In genomic region chr7:77388055-77388454, GRCh38 we compare ENCODE assay signal across 12 cellular contexts.
"Had no signal": no experiment of that assay in that cellular context is flagged by ENCODE, and none has a peak within 500 bp of the region (broad histone marks: within the 10 kb centered on the region; RNA-seq: fewer than 3 reads in every experiment).

No MANE protein-coding gene starts in this region.

- H3K36me3 ChIP-seq: brain microvascular endothelial cell had no signal

- H3K27me3 ChIP-seq: brain microvascular endothelial cell had no signal

- DNase-seq: activated CD4-positive, alpha-beta memory T cell treated with anti-CD3 and anti-CD28 coated beads, Interleukin-2, amount 10 ng/mL, durations not matched to agents 7 days and 5 days; activated gamma-delta T cell; activated T-cell treated with anti-CD3 and anti-CD28 coated beads, Interleukin-2, amount 50 U/mL, for 48 hours; brain microvascular endothelial cell; cerebellar nuclear complex; dermis blood vessel endothelial cell; erythroblast; hypothalamus; nephron progenitor cell had no signal

- H3K27ac Mint-ChIP-seq: activated CD4-positive, alpha-beta memory T cell treated with anti-CD3 and anti-CD28 coated beads, Interleukin-2, amount 10 ng/mL, durations not matched to agents 7 days and 5 days; activated naive CD8-positive, alpha-beta T cell; nephron progenitor cell had no signal

- H3K27me3 Mint-ChIP-seq: activated CD4-positive, alpha-beta memory T cell treated with anti-CD3 and anti-CD28 coated beads, Interleukin-2, amount 10 ng/mL, durations not matched to agents 7 days and 5 days; activated naive CD8-positive, alpha-beta T cell had no signal

- H3K9me3 Mint-ChIP-seq: activated CD4-positive, alpha-beta memory T cell treated with anti-CD3 and anti-CD28 coated beads, Interleukin-2, amount 10 ng/mL, durations not matched to agents 7 days and 5 days had no signal

- H2AFZ ChIP-seq: parathyroid adenoma had no signal

- H3K4me3 Mint-ChIP-seq: activated CD4-positive, alpha-beta memory T cell treated with anti-CD3 and anti-CD28 coated beads, Interleukin-2, amount 10 ng/mL, durations not matched to agents 7 days and 5 days; activated naive CD8-positive, alpha-beta T cell; nephron progenitor cell had no signal

- H3K4me3 ChIP-seq: skin epidermis had no signal

- H3K4me1 ChIP-seq: parathyroid adenoma had no signal

- H3K79me2 ChIP-seq: parathyroid adenoma had no signal

- H3K27ac ChIP-seq: brain microvascular endothelial cell, parathyroid adenoma had no signal
